Comparison of ENCODE assay signal across 17 cellular contexts in the genomic region with DNA sequence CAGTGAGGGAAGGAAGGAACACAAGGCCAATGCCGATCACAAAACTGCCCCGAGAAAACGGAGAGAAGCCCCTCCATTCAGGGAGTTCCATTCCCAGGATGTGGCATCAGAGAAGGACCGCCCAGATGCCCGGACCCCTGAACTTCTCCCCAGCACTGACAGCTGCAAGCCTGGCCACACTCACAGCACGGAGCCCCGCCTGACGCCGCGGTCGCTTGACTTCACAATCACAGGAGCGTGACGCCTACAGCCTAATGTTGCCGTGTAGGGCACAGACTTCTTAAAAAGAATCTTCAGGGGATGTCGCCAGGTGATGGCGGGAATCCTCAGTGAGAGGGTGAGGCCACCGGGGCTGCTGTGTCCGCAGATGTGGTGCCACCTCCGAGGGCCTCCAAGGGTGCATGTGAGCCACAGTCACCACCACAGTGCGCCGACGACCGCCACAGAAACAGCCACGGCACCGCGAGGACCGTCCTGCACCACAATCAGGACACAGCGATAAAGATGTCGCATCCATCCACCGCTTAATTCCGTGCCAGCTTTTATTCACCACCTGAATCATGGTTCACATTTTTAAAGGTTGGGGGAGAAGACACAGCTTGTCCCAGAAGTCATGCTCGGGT.
"Had no signal": no experiment of that assay in that cellular context is flagged by ENCODE, and none has a peak within 500 bp of the region (broad histone marks: within the 10 kb centered on the region; RNA-seq: fewer than 3 reads in every experiment).

No MANE protein-coding gene starts in this region.

- H3K4me3 Mint-ChIP-seq: activated naive CD8-positive, alpha-beta T cell treated with anti-CD3 and anti-CD28 coated beads for 36 hours; central memory CD8-positive, alpha-beta T cell; nephron; stimulated activated naive B cell treated with anti-CD40 and anti-IgM and Interleukin-4, amounts not matched to agents 10 μg/mL and 1 μg/mL and 100 μg/mL, for 72 hours had no signal

- H3K27ac ChIP-seq: body of pancreas, foreskin keratinocyte, ovary, tibial nerve had no signal

- H3K36me3 ChIP-seq: ovary, tibial nerve had no signal

- H3K4me1 Mint-ChIP-seq: activated naive CD8-positive, alpha-beta T cell treated with anti-CD3 and anti-CD28 coated beads for 36 hours; central memory CD8-positive, alpha-beta T cell had no signal

- H3K9me3 ChIP-seq: body of pancreas, ovary had no signal

- H3K36me3 Mint-ChIP-seq: activated naive CD8-positive, alpha-beta T cell treated with anti-CD3 and anti-CD28 coated beads for 36 hours; stimulated activated naive B cell treated with anti-CD40 and anti-IgM and Interleukin-4, amounts not matched to agents 10 μg/mL and 1 μg/mL and 100 μg/mL, for 72 hours had no signal

- H3K9me3 Mint-ChIP-seq: activated naive CD8-positive, alpha-beta T cell treated with anti-CD3 and anti-CD28 coated beads for 36 hours; central memory CD8-positive, alpha-beta T cell had no signal

- DNase-seq: activated gamma-delta T cell treated with Interleukin-2 at 50 U/mL for 16 hours; activated naive CD8-positive, alpha-beta T cell treated with anti-CD3 and anti-CD28 coated beads for 36 hours; activated T-cell treated with anti-CD3 and anti-CD28 coated beads, Interleukin-2, amount 50 U/mL, for 48 hours; amygdala; body of pancreas; cortex of kidney; effector CD8-positive, alpha-beta T cell; foreskin keratinocyte; kidney glomerular epithelial cell; mesenchymal stem cell; ovary; stimulated activated CD4-positive, alpha-beta T cell treated with anti-CD3 and anti-CD28 coated beads, Interleukin-2, amount 100 ng/mL, for 48 hours; stimulated activated naive B cell treated with anti-CD40 and anti-IgM and Interleukin-4, amounts not matched to agents 10 μg/mL and 1 μg/mL and 100 μg/mL, for 72 hours; substantia nigra had no signal

- H3K27me3 ChIP-seq: body of pancreas, foreskin keratinocyte, ovary, tibial nerve had no signal

- H3K4me1 ChIP-seq: foreskin keratinocyte, tibial nerve had no signal

- H3K4me3 ChIP-seq: body of pancreas, ovary, tibial nerve had no signal

- H3K27ac Mint-ChIP-seq: activated naive CD8-positive, alpha-beta T cell treated with anti-CD3 and anti-CD28 coated beads for 36 hours; nephron; stimulated activated naive B cell treated with anti-CD40 and anti-IgM and Interleukin-4, amounts not matched to agents 10 μg/mL and 1 μg/mL and 100 μg/mL, for 72 hours had no signal
